Comparison of ENCODE assay signal across 8 cellular contexts in the genomic region with DNA sequence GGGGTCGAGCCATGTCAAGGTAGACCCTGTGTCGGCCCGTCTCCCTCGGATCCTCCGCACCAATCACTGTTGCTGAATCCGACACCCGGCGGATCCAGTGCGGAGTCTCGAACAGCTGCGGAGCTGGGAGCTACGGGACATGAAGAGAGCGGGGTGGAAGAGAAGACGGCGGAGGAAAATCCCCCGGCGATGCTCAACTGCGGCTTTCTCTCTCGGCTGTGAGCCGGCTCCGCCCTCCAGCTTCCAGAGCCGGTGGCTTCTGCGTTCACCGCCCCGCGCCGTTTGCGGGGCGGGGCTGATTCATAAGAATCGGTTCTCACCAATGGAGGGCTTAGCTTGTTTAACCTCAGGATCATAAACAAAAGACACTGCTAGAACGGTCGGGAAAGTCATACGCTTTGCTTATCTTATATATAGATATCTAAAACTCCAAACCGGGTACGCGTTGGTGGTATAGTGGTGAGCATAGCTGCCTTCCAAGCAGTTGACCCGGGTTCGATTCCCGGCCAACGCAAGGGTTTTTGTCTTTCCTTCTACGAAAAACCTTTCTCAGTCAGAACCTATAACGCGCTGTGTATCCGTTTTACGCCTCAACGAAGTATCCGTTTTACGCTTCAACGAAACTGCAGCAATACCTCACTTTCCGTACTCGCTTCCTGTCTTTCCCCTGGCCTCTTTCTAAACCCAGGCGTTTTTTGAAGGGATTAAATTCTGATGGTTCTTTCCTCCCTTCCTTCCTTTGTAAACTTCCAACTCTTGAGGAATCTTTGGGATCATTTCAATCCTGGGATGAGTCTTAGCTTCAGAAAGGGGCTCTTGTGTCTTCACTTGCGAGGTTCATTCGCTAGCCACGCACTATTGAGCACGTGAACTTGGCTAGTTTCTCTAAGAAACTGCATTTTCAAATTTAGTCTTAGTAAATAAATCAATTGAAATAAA. TPM values are rescaled to one million over a fixed set of nuclear protein-coding genes. Genes with fewer than 3 reads are reported as not detected.
A peak's percentile ranks its signal among the peaks of the same experiment; 100 is the strongest.
DNase-seq lines count a peak whose midpoint lies in the region; ATAC-seq and TF ChIP-seq lines count a peak whose summit lies in the region.
"Not testable (repeated sequence)": the region's sequence is repeated elsewhere in the genome, so short reads cannot be mapped to it uniquely, and the experiment has no call there.

No MANE protein-coding gene starts in this region.

- not testable (repeated sequence) for H3K36me3 ChIP-seq in transverse colon

- ATAC-seq in HG02885 (IDR thresholded peaks at IDR 0.05; ENCODE audit: poor library complexity, unreplicated experiment): peak; percentile 73
- peak; percentile 88 for ATAC-seq in T-helper 17 cell
- ATAC-seq in left cardiac atrium: peak; percentile 86 to 91

- H3K27me3 ChIP-seq in transverse colon: peaks cover 15% of the 10 kb centered on the region

- not testable (repeated sequence) for H3K27me3 Mint-ChIP-seq in T-helper 17 cell

- TF ChIP-seq CTCF in GM12875 (IDR thresholded peaks at IDR 0.05; ENCODE audit: borderline replicate concordance, insufficient read depth, low read depth, low read length); transverse colon (IDR thresholded peaks at IDR 0.05): not testable (repeated sequence)

- not testable (repeated sequence) for H3K36me3 Mint-ChIP-seq in T-helper 17 cell (ENCODE audit: low read depth)

- peaks cover 0 to 23% (median 14%) of the 10 kb centered on the region in 4 donors for H3K4me1 ChIP-seq in transverse colon

- intact Hi-C loops in left cardiac atrium (cut with DNase I); posterior cingulate gyrus (cut with DNase I); transverse colon (cut with DNase I; ENCODE audit: low total_unique reads): not testable (repeated sequence)

- H3K9me3 ChIP-seq in T-helper 17 cell (ENCODE audit: control insufficient read depth, low read length, poor library complexity, severe bottlenecking); transverse colon: not testable (repeated sequence)

- DNase-seq in NCI-H146 treated with DMSO at 0.1 percent for 48 hours (lab: John Stamatoyannopoulos, UW; ENCODE audit: unreplicated experiment) (peak; percentile 76), T-helper 17 cell (peak; percentile 74 to 84 (median 83)), amniotic stem cell (lab: John Stamatoyannopoulos, UW) (peak; percentile 74), left cardiac atrium (peak; percentile 83), posterior cingulate gyrus (peak; percentile 75 to 97 (median 80)), transverse colon (peak; percentile 86)

- H3K27ac ChIP-seq in transverse colon: peak overlapping the region; percentile 87 to 95 (median 90)

- TF ChIP-seq EP300 in transverse colon (IDR thresholded peaks at IDR 0.05; ENCODE audit: low read depth): not testable (repeated sequence)

- H3K4me3 ChIP-seq in GM12875 (ENCODE audit: low read depth, low read length) (peak overlapping the region; percentile 79), transverse colon (peak overlapping the region; percentile 53 to 87 (median 78))

- in situ Hi-C loops in transverse colon (cut with MboI; ENCODE audit: low pct_ligation_motif_present in 1 of 4, low pct_unique_long_range_greater_than_20kb in 1 of 4, low sequenced_read_pairs in 3 of 4): not testable (repeated sequence)

- H3K27ac Mint-ChIP-seq in T-helper 17 cell: peak overlapping the region; percentile 100

- peaks cover 16% of the 10 kb centered on the region for H3K4me1 Mint-ChIP-seq in T-helper 17 cell

- peak overlapping the region; percentile 89 for H3K4me3 Mint-ChIP-seq in T-helper 17 cell

- TF ChIP-seq POLR2A in transverse colon (IDR thresholded peaks at IDR 0.05): peak; percentile 21

- 2 to 7% methylated on average over 13 to 50 of the region's 56 CpGs for WGBS in transverse colon (ENCODE audit: low coverage in 1 of 2), 2 donors

RNA-seq across cellular contexts. Expression of a gene that starts 6.6 kb away (rescaled TPM):
- total RNA-seq in T-helper 17 cell (under 1 TPM; 0.27 to 0.50 TPM), left cardiac atrium (1 to 10 TPM; 2.8 to 3.2 TPM), transverse colon (1 to 10 TPM in 2 of 4 donors, under 1 TPM in 1, not detected in 1; 0.82 to 2.2 (median 1.6) TPM)

RNA-seq across cellular contexts. Expression of a gene that starts 18.7 kb away (rescaled TPM):
- total RNA-seq in T-helper 17 cell (1 to 10 TPM in 1 of 2 donors, under 1 TPM in 1; 0.31 to 4.3 TPM), left cardiac atrium (10 to 100 TPM; 42.9 to 53.7 TPM), transverse colon (10 to 100 TPM in 1 of 4 donors, 1 to 10 TPM in 2, under 1 TPM in 1; 0.75 to 21.7 (median 5.3) TPM)

RNA-seq across cellular contexts. Expression of a gene that starts 25.7 kb away (rescaled TPM):
- total RNA-seq in T-helper 17 cell (1 to 10 TPM; 2.5 to 6.1 TPM), left cardiac atrium (10 to 100 TPM; 37.9 to 48.7 TPM), transverse colon (10 to 100 TPM; 10.7 to 37.8 (median 17.8) TPM)

Comparison
In these comparisons a context has a peak if more than half of its experiments do, and no peak if none do; other contexts are left out.
1. Peak in every context shown above with its lines: DNase-seq, ATAC-seq, H3K4me3 ChIP-seq and H3K27ac ChIP-seq.